Comparison of ENCODE assay signal across 1 cellular context in the genomic region with DNA sequence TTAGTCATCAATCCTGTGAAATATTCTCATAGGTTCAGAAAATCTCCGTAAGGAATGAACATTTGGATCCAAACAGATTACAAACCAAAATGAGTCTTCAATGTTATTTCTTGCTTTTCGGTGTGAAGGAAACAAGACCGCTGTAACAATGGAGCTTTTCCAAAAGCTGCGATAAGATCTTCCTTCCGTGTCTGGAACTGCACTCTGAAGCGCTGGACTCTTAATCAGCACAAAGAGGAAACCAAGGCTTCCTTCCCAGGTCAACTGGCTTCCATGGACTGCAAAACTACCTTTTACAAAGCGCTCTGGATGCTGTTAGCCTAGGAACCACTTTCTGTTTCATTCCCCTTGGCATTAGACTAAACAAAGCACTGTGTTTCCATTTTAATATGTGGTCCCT.
TF ChIP-seq lines count a peak whose summit lies in the region.

No MANE protein-coding gene starts in this region.

TF ChIP-seq in HepG2, 621 proteins besides CTCF, POLR2A, EP300 and RAD21 (continued from another document):
- TF ChIP-seq, protein P1, sequence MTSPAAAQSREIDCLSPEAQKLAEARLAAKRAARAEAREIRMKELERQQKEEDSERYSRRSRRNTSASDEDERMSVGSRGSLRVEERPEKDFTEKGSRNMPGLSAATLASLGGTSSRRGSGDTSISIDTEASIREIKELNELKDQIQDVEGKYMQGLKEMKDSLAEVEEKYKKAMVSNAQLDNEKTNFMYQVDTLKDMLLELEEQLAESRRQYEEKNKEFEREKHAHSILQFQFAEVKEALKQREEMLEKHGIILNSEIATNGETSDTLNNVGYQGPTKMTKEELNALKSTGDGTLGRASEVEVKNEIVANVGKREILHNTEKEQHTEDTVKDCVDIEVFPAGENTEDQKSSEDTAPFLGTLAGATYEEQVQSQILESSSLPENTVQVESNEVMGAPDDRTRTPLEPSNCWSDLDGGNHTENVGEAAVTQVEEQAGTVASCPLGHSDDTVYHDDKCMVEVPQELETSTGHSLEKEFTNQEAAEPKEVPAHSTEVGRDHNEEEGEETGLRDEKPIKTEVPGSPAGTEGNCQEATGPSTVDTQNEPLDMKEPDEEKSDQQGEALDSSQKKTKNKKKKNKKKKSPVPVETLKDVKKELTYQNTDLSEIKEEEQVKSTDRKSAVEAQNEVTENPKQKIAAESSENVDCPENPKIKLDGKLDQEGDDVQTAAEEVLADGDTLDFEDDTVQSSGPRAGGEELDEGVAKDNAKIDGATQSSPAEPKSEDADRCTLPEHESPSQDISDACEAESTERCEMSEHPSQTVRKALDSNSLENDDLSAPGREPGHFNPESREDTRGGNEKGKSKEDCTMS (CRISPR knock-in tag; conservative IDR thresholded peaks at IDR 0.05), result no peak
- TF ChIP-seq MAFG (CRISPR knock-in tag; IDR thresholded peaks at IDR 0.05) (no peak), YEATS4 (CRISPR knock-in tag; IDR thresholded peaks at IDR 0.05; ENCODE audit: borderline replicate concordance) (no peak), ZNF703 (CRISPR knock-in tag; IDR thresholded peaks at IDR 0.05; ENCODE audit: borderline replicate concordance) (no peak), ZNF335 (CRISPR knock-in tag; IDR thresholded peaks at IDR 0.05) (no peak), ZNF256 (CRISPR knock-in tag; conservative IDR thresholded peaks at IDR 0.05) (no peak), KAT7 (CRISPR knock-in tag; IDR thresholded peaks at IDR 0.05; ENCODE audit: borderline replicate concordance) (no peak)
